In the genomic region with DNA sequence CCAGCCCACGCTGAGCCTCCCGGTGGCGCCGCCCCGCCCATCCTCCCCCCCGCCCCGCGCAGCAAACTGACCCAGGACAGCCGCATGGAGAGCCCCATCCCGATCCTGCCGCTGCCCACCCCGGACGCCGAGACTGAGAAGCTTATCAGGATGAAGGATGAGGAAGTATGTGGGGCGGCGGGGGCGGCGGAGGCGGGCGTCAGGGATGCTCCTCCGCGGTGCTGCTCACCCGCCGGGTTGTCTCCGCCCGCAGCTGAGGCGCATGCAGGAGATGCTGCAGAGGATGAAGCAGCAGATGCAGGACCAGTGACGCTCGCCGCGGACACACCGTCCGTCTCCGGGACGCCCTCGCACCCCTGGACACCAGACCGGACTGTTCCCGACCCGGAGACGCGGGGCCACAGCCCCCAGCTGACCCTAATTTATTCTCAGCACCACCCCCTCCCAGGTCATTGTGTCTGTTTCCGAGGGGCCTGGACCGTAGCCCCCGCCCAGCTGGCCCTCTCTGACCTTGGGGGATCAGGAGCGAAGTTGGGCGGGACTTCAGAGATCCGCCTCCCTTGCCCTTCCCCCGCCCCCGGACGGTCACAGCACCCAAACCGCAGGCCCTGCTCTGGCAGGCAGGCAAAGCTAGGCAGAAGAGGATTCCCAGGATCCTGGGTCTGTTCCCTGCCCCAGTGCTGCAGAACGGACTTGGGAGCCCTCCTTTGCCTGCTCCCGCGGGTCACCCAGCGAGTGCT, we compare ENCODE assay signal across 1 cellular context.
TF ChIP-seq lines count a peak whose summit lies in the region.

No MANE protein-coding gene starts in this region.

TF ChIP-seq in H1, 55 proteins besides CTCF, POLR2A, EP300 and RAD21:
- TF ChIP-seq, protein P1, sequence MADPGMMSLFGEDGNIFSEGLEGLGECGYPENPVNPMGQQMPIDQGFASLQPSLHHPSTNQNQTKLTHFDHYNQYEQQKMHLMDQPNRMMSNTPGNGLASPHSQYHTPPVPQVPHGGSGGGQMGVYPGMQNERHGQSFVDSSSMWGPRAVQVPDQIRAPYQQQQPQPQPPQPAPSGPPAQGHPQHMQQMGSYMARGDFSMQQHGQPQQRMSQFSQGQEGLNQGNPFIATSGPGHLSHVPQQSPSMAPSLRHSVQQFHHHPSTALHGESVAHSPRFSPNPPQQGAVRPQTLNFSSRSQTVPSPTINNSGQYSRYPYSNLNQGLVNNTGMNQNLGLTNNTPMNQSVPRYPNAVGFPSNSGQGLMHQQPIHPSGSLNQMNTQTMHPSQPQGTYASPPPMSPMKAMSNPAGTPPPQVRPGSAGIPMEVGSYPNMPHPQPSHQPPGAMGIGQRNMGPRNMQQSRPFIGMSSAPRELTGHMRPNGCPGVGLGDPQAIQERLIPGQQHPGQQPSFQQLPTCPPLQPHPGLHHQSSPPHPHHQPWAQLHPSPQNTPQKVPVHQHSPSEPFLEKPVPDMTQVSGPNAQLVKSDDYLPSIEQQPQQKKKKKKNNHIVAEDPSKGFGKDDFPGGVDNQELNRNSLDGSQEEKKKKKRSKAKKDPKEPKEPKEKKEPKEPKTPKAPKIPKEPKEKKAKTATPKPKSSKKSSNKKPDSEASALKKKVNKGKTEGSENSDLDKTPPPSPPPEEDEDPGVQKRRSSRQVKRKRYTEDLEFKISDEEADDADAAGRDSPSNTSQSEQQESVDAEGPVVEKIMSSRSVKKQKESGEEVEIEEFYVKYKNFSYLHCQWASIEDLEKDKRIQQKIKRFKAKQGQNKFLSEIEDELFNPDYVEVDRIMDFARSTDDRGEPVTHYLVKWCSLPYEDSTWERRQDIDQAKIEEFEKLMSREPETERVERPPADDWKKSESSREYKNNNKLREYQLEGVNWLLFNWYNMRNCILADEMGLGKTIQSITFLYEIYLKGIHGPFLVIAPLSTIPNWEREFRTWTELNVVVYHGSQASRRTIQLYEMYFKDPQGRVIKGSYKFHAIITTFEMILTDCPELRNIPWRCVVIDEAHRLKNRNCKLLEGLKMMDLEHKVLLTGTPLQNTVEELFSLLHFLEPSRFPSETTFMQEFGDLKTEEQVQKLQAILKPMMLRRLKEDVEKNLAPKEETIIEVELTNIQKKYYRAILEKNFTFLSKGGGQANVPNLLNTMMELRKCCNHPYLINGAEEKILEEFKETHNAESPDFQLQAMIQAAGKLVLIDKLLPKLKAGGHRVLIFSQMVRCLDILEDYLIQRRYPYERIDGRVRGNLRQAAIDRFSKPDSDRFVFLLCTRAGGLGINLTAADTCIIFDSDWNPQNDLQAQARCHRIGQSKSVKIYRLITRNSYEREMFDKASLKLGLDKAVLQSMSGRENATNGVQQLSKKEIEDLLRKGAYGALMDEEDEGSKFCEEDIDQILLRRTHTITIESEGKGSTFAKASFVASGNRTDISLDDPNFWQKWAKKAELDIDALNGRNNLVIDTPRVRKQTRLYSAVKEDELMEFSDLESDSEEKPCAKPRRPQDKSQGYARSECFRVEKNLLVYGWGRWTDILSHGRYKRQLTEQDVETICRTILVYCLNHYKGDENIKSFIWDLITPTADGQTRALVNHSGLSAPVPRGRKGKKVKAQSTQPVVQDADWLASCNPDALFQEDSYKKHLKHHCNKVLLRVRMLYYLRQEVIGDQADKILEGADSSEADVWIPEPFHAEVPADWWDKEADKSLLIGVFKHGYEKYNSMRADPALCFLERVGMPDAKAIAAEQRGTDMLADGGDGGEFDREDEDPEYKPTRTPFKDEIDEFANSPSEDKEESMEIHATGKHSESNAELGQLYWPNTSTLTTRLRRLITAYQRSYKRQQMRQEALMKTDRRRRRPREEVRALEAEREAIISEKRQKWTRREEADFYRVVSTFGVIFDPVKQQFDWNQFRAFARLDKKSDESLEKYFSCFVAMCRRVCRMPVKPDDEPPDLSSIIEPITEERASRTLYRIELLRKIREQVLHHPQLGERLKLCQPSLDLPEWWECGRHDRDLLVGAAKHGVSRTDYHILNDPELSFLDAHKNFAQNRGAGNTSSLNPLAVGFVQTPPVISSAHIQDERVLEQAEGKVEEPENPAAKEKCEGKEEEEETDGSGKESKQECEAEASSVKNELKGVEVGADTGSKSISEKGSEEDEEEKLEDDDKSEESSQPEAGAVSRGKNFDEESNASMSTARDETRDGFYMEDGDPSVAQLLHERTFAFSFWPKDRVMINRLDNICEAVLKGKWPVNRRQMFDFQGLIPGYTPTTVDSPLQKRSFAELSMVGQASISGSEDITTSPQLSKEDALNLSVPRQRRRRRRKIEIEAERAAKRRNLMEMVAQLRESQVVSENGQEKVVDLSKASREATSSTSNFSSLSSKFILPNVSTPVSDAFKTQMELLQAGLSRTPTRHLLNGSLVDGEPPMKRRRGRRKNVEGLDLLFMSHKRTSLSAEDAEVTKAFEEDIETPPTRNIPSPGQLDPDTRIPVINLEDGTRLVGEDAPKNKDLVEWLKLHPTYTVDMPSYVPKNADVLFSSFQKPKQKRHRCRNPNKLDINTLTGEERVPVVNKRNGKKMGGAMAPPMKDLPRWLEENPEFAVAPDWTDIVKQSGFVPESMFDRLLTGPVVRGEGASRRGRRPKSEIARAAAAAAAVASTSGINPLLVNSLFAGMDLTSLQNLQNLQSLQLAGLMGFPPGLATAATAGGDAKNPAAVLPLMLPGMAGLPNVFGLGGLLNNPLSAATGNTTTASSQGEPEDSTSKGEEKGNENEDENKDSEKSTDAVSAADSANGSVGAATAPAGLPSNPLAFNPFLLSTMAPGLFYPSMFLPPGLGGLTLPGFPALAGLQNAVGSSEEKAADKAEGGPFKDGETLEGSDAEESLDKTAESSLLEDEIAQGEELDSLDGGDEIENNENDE (IDR thresholded peaks at IDR 0.05; ENCODE audit: insufficient replicate concordance, low read length), result no peak
- peak; percentile 4 for TF ChIP-seq RNF2 (IDR thresholded peaks at IDR 0.05; ENCODE audit: borderline replicate concordance, low read depth, low read length, missing control alignments, poor library complexity, severe bottlenecking)
- TF ChIP-seq EGR1 (IDR thresholded peaks at IDR 0.05; ENCODE audit: borderline replicate concordance, low read depth, low read length), result peak; percentile 20; the same call in 1 of the 2 replicates
